Comparison of ENCODE assay signal across 1 cellular context in genomic region chr3:27312044-27312668, GRCh38.
A peak's percentile ranks its signal among the peaks of the same experiment; 100 is the strongest.
TF ChIP-seq lines count a peak whose summit lies in the region.

No MANE protein-coding gene starts in this region.

TF ChIP-seq in GM12878, 131 proteins besides CTCF, POLR2A, EP300 and RAD21 (continued from another document):
- TF ChIP-seq ATF2 (IDR thresholded peaks at IDR 0.05; ENCODE audit: low read length) (no peak), POLR2AphosphoS5 (IDR thresholded peaks at IDR 0.05; ENCODE audit: low read length) (no peak), SMC3 (IDR thresholded peaks at IDR 0.05; ENCODE audit: borderline replicate concordance, low read length) (peak; percentile 69; the same call in 1 of the 2 replicates)
